ENCODE assay signal across 1 cellular context in genomic region chr17:7552621-7553051, GRCh38.
TF ChIP-seq lines count a peak whose summit lies in the region.

No MANE protein-coding gene starts in this region.

TF ChIP-seq in GM12878, 131 proteins besides CTCF, POLR2A, EP300 and RAD21:
- TF ChIP-seq BHLHE40 (IDR thresholded peaks at IDR 0.05; ENCODE audit: borderline replicate concordance in 1 of 2, low read depth in 2 of 2, low read length in 1 of 2) (peak; percentile 77 to 78; a peak in 3 of 4 replicates), IRF3 (IDR thresholded peaks at IDR 0.05) (no peak), DPF2 (IDR thresholded peaks at IDR 0.05) (peak; percentile 71; the same call in 1 of the 2 replicates), CHD2 (IDR thresholded peaks at IDR 0.05; ENCODE audit: borderline replicate concordance, low read depth, low read length) (0 out of 2 replicates have a peak, but pooled peaks have one; percentile 51), EGR1 (IDR thresholded peaks at IDR 0.05; ENCODE audit: borderline replicate concordance in 1 of 2, low read depth in 2 of 2, low read length in 2 of 2) (no peak), NR2F1 (conservative IDR thresholded peaks at IDR 0.05) (0 out of 2 replicates have a peak, but pooled peaks have one; percentile 55), IRF4 (IDR thresholded peaks at IDR 0.05; ENCODE audit: low read depth, low read length) (0 out of 2 replicates have a peak, but pooled peaks have one; percentile 11), IKZF2 (IDR thresholded peaks at IDR 0.05) (peak; percentile 96 to 98), PAX5 (IDR thresholded peaks at IDR 0.05; ENCODE audit: borderline replicate concordance, low read depth, low read length) (0 out of 2 replicates have a peak, but pooled peaks have one; percentile 41), FOXM1 (IDR thresholded peaks at IDR 0.05; ENCODE audit: low read depth, low read length) (0 out of 2 replicates have a peak, but pooled peaks have one; percentile 18), EED (IDR thresholded peaks at IDR 0.05; ENCODE audit: low read depth) (peak; percentile 84), MTA3 (IDR thresholded peaks at IDR 0.05; ENCODE audit: borderline replicate concordance, low read length) (peak; percentile 66; the same call in 1 of the 2 replicates), CBX5 (IDR thresholded peaks at IDR 0.05; ENCODE audit: low read depth) (no peak), MTA2 (IDR thresholded peaks at IDR 0.05; ENCODE audit: low read depth) (peak; percentile 71; the same call in 1 of the 2 replicates), RELB (IDR thresholded peaks at IDR 0.05; ENCODE audit: low read depth) (peak; percentile 86), SKIL (IDR thresholded peaks at IDR 0.05; ENCODE audit: low read depth, poor library complexity, severe bottlenecking) (peak; percentile 81), MYB (IDR thresholded peaks at IDR 0.05; ENCODE audit: borderline replicate concordance, low read depth, low read length) (no peak), HCFC1 (IDR thresholded peaks at IDR 0.05; ENCODE audit: low read length) (no peak), NKRF (conservative IDR thresholded peaks at IDR 0.05) (no peak), ZNF384 (IDR thresholded peaks at IDR 0.05; ENCODE audit: borderline replicate concordance, low read depth, low read length) (peak; percentile 94), IKZF1 (conservative IDR thresholded peaks at IDR 0.05) (peak; percentile 87), NFIC (IDR thresholded peaks at IDR 0.05; ENCODE audit: low read depth, low read length) (peak; percentile 15; the same call in 1 of the 2 replicates), RAD51 (IDR thresholded peaks at IDR 0.05) (peak; percentile 49; the same call in 1 of the 2 replicates), RUNX3 (IDR thresholded peaks at IDR 0.05; ENCODE audit: low read length) (peak; percentile 83), CUX1 (IDR thresholded peaks at IDR 0.05; ENCODE audit: insufficient replicate concordance, low read depth, low read length) (no peak), FOS (IDR thresholded peaks at IDR 0.05; ENCODE audit: borderline replicate concordance, extremely low read depth, insufficient read length) (no peak), ATF7 (IDR thresholded peaks at IDR 0.05; ENCODE audit: low read depth) (peak; percentile 63), BRCA1 (IDR thresholded peaks at IDR 0.05; ENCODE audit: low read depth, low read length) (no peak), SPI1 (IDR thresholded peaks at IDR 0.05; ENCODE audit: borderline replicate concordance, insufficient read depth, low read depth, low read length) (peak; percentile 82), YY1 (IDR thresholded peaks at IDR 0.05; ENCODE audit: low read depth, low read length) (0 out of 2 replicates have a peak, but pooled peaks have one; percentile 38), ZNF687 (IDR thresholded peaks at IDR 0.05) (peak; percentile 85; the same call in 1 of the 2 replicates), NBN (IDR thresholded peaks at IDR 0.05) (peak; percentile 88)
